In genomic region chr15:58967479-58967878, GRCh38 we compare ENCODE assay signal across 6 cellular contexts.
"Had no signal": no experiment of that assay in that cellular context is flagged by ENCODE, and none has a peak within 500 bp of the region (broad histone marks: within the 10 kb centered on the region; RNA-seq: fewer than 3 reads in every experiment).

No MANE protein-coding gene starts in this region.

- ATAC-seq: HCT116 had no signal

- H3K4me3 ChIP-seq: HAP-1 had no signal

- H3K4me1 ChIP-seq: HAP-1 had no signal

- DNase-seq: GOT3, H7, KBM-7 had no signal

- H3K27ac ChIP-seq: HL-60 had no signal

- H3K9me3 ChIP-seq: HAP-1 had no signal

- H3K36me3 ChIP-seq: HAP-1 had no signal
